In genomic region chr22:46747646-46748045, GRCh38 we compare ENCODE assay signal across 17 cellular contexts. TPM values are rescaled to one million over a fixed set of nuclear protein-coding genes. Genes with fewer than 3 reads are reported as not detected.
DNase-seq lines count a peak whose midpoint lies in the region; ATAC-seq and TF ChIP-seq lines count a peak whose summit lies in the region.
"Had no signal": no experiment of that assay in that cellular context is flagged by ENCODE, and none has a peak within 500 bp of the region (broad histone marks: within the 10 kb centered on the region; RNA-seq: fewer than 3 reads in every experiment).

No MANE protein-coding gene starts in this region.

- ATAC-seq in left ventricle myocardium superior (peak; percentile 27), heart left ventricle (no peak)
- ATAC-seq: A549, Panc1 had no signal

- DNase-seq in left ventricle myocardium superior (peak; percentile 22), heart left ventricle (no peak), SHP77 (lab: John Stamatoyannopoulos, UW) (peak; percentile 26 to 67), myocyte (ENCODE audit: low read depth) (peak; percentile 87), H4 (ENCODE audit: low spot score) (no peak), SW 1271 (lab: John Stamatoyannopoulos, UW) (no peak)
- no peak for DNase-seq in activated CD4-positive, CD25-positive, alpha-beta regulatory T cell (lab: John Stamatoyannopoulos, UW)
- DNase-seq: CD4-positive, CD25-positive, alpha-beta regulatory T cell; H7; MG63; NCI-H1105 treated with DMSO at 0.1 percent for 48 hours; NCI-H187; NCI-H510A; SIG-M5 had no signal

- no peaks in the 10 kb centered on the region for H3K27me3 ChIP-seq in heart left ventricle
- H3K27me3 ChIP-seq: MG63 had no signal

- no peak overlapping the region for H3K27ac ChIP-seq in heart left ventricle
- H3K27ac ChIP-seq: KMS-11 had no signal

- no peaks in the 10 kb centered on the region for H3K36me3 ChIP-seq in heart left ventricle
- H3K36me3 ChIP-seq: MG63 had no signal

- peaks cover 0 to 43% (median 23%) of the 10 kb centered on the region in 12 donors for H3K4me1 ChIP-seq in heart left ventricle

- TF ChIP-seq POLR2A in heart left ventricle (IDR thresholded peaks at IDR 0.05): no peak

- no peak overlapping the region for H3K4me3 ChIP-seq in heart left ventricle
- H3K4me3 ChIP-seq: A549, MG63 had no signal

- intact Hi-C loops in left ventricle myocardium superior (cut with micrococcal nuclease) (no loop called here), heart left ventricle (cut with DNase I) (no loop called here)

- TF ChIP-seq CTCF in heart left ventricle (IDR thresholded peaks at IDR 0.05): no peak

- no peaks in the 10 kb centered on the region for H3K9me3 ChIP-seq in heart left ventricle
- H3K9me3 ChIP-seq: A549, MG63 had no signal

- WGBS in heart left ventricle, 4 donors: 48 to 72% (median 63%) methylated on average over 5 to 8 of the region's 8 CpGs

RNA-seq across cellular contexts. Expression of gene CERK, which starts 9.6 kb away (rescaled TPM):
- total RNA-seq in left ventricle myocardium superior (87.5 TPM), heart left ventricle (100 to 1,000 TPM in 1 of 9 donors, 10 to 100 TPM in 8; 52.6 to 125 (median 72.3) TPM), myocyte (32.9 and 34.9 TPM in 2 replicates)
- polyA plus RNA-seq in heart left ventricle: 100 to 1,000 TPM in 1 of 2 donors, 10 to 100 TPM in 1; 17.8 to 114 TPM
- polyA plus RNA-seq in myocyte (2012): 27.5 TPM
- total RNA-seq in H4 (2014; rRNA removed; shearing (Covaris generic)): 16.9 and 19.6 TPM in 2 replicates

RNA-seq across cellular contexts. Expression of gene TBC1D22A, which starts 14.8 kb away (rescaled TPM):
- total RNA-seq in left ventricle myocardium superior: 15.8 TPM
- total RNA-seq in heart left ventricle: 10 to 100 TPM; 14.0 to 30.7 (median 18.6) TPM
- 10 to 100 TPM in 1 of 2 donors, 1 to 10 TPM in 1; 9.4 to 18.9 TPM for polyA plus RNA-seq in heart left ventricle
- total RNA-seq in myocyte: 15.9 and 21.8 TPM in 2 replicates
- polyA plus RNA-seq in myocyte (2012): 27.4 TPM
- 7.0 and 8.6 TPM in 2 replicates for total RNA-seq in H4 (2014; rRNA removed; shearing (Covaris generic))

Comparison
In these comparisons a context has a peak if more than half of its experiments do, and no peak if none do; other contexts are left out.
1. DNase-seq: peak in left ventricle myocardium superior (single experiment), SHP77 (2 of 2) and myocyte (single experiment); none in heart left ventricle (0 of 5), activated CD4-positive, CD25-positive, alpha-beta regulatory T cell (0 of 4), H4 (single experiment) and SW 1271 (0 of 2).